Comparison of ENCODE assay signal across 8 cellular contexts in the genomic region with DNA sequence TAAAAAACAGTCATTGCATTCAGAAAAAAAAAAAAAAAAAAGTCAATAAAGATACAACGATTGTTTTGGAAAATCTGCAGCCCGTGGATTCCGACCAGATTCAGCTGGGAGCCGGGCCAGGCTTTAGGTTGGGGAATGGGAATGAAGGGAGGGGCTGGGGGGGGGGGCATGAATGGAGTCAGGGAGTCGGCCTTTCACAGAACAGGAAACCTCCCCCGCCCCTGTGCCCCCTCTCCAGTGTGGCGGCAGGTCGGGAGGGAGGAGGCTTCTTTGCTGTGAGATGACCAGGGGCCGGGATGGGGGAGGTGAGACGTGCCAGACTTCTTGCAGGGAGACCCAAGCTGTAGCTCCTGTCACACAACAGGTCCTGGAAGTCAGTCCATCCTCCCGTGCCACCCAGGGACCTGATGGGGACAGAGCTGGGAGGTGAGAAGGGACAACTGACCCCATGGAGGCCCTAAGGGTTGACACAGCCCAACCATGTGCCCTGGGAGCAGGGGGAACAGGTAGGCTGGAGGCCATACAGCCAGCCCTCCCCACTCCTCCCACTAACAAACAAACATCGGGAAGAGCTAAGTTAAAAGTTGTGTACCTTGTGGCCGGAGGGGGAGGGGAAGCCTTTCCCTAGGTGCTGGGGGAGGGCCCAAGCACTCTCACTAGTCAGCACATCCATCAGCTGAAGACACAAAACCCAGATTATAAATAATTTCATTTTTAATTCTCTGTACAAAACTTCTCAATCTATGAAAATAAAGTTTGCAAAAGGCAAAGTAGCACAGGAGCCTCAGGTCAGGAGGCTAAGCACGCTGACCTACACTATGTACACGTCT. TPM values are rescaled to one million over a fixed set of nuclear protein-coding genes. Genes with fewer than 3 reads are reported as not detected.
DNase-seq lines count a peak whose midpoint lies in the region; TF ChIP-seq lines count a peak whose summit lies in the region.

No MANE protein-coding gene starts in this region.

- TF ChIP-seq EP300 in neural cell (conservative IDR thresholded peaks at IDR 0.05; ENCODE audit: poor library complexity, severe bottlenecking): no peak

- no peaks in the 10 kb centered on the region for H3K9me2 ChIP-seq in neural cell (ENCODE audit: insufficient read depth, low read length)

- H3K27ac Mint-ChIP-seq in HFFc6: peak overlapping the region; percentile 26; the same call in 1 of the 2 replicates
- peak overlapping the region; percentile 48 to 90 (median 66) for H3K27ac Mint-ChIP-seq in brain

- H3K4me1 Mint-ChIP-seq in HFFc6 (ENCODE audit: low read depth): no peaks in the 10 kb centered on the region
- H3K4me1 Mint-ChIP-seq in brain: peaks cover 53% of the 10 kb centered on the region

- no peaks in the 10 kb centered on the region for H3K9me3 ChIP-seq in neural cell (ENCODE audit: low read length)

- H3K36me3 Mint-ChIP-seq in HFFc6 (ENCODE audit: low read depth): no peaks in the 10 kb centered on the region; the same call in 1 of the 2 replicates
- peaks cover 4% of the 10 kb centered on the region for H3K36me3 Mint-ChIP-seq in brain

- no peak overlapping the region for H3K4me3 ChIP-seq in neural cell (ENCODE audit: low read length)

- no peaks in the 10 kb centered on the region for H3K27me3 ChIP-seq in neural cell (ENCODE audit: insufficient read depth, low read depth, low read length)

- H4K20me1 ChIP-seq in neural cell (ENCODE audit: insufficient read depth): no peaks in the 10 kb centered on the region

- DNase-seq in HFFc6: no peak
- DNase-seq in NCI-H2107 (lab: John Stamatoyannopoulos, UW): no peak
- no peak for DNase-seq in NCI-H1930 (lab: John Stamatoyannopoulos, UW)
- no peak for DNase-seq in erythroblast (lab: John Stamatoyannopoulos, UW)
- no peak for DNase-seq in HUDEP-2 (lab: John Stamatoyannopoulos, UW; ENCODE audit: unreplicated experiment in 76 of 76)

- H3F3A ChIP-seq in neural cell (ENCODE audit: insufficient read depth, low read length, poor library complexity, severe bottlenecking): no peaks in the 10 kb centered on the region

- TF ChIP-seq CTCF in C4-2B (conservative IDR thresholded peaks at IDR 0.05) (no peak), HFFc6 (IDR thresholded peaks at IDR 0.05) (no peak), brain (conservative IDR thresholded peaks at IDR 0.05) (no peak), neural cell (IDR thresholded peaks at IDR 0.05; ENCODE audit: poor library complexity, severe bottlenecking) (no peak)

- H3K27ac ChIP-seq in C4-2B (peak overlapping the region; percentile 86), neural cell (ENCODE audit: low read length) (peak overlapping the region; percentile 39)

- H3K9me3 Mint-ChIP-seq in HFFc6 (no peaks in the 10 kb centered on the region; the same call in 1 of the 2 replicates), brain (no peaks in the 10 kb centered on the region)

- H3K4me2 ChIP-seq in neural cell (ENCODE audit: low read length): no peak overlapping the region

- H3K36me3 ChIP-seq in neural cell (ENCODE audit: insufficient read depth, low read length): no peaks in the 10 kb centered on the region

- TF ChIP-seq RAD21 in neural cell (conservative IDR thresholded peaks at IDR 0.05): no peak

- TF ChIP-seq POLR2A in erythroblast (IDR thresholded peaks at IDR 0.05; ENCODE audit: low read length): no peak

- no peak overlapping the region for H3K9ac ChIP-seq in neural cell (ENCODE audit: low read length)

- no peak overlapping the region for H2AFZ ChIP-seq in neural cell (ENCODE audit: low read depth, low read length)

- no peaks in the 10 kb centered on the region for H3K79me2 ChIP-seq in neural cell (replicated peaks; ENCODE audit: insufficient read depth, low read length)

- H3K4me3 Mint-ChIP-seq in HFFc6 (no peak overlapping the region), brain (peak overlapping the region in 1 of 5 experiments; percentile 48)

- peaks cover 29% of the 10 kb centered on the region for H3K27me3 Mint-ChIP-seq in HFFc6 (ENCODE audit: insufficient read depth)
- no peaks in the 10 kb centered on the region for H3K27me3 Mint-ChIP-seq in brain

TF ChIP-seq in neural cell, 6 proteins besides CTCF, POLR2A, EP300 and RAD21:
- TF ChIP-seq, protein P1, sequence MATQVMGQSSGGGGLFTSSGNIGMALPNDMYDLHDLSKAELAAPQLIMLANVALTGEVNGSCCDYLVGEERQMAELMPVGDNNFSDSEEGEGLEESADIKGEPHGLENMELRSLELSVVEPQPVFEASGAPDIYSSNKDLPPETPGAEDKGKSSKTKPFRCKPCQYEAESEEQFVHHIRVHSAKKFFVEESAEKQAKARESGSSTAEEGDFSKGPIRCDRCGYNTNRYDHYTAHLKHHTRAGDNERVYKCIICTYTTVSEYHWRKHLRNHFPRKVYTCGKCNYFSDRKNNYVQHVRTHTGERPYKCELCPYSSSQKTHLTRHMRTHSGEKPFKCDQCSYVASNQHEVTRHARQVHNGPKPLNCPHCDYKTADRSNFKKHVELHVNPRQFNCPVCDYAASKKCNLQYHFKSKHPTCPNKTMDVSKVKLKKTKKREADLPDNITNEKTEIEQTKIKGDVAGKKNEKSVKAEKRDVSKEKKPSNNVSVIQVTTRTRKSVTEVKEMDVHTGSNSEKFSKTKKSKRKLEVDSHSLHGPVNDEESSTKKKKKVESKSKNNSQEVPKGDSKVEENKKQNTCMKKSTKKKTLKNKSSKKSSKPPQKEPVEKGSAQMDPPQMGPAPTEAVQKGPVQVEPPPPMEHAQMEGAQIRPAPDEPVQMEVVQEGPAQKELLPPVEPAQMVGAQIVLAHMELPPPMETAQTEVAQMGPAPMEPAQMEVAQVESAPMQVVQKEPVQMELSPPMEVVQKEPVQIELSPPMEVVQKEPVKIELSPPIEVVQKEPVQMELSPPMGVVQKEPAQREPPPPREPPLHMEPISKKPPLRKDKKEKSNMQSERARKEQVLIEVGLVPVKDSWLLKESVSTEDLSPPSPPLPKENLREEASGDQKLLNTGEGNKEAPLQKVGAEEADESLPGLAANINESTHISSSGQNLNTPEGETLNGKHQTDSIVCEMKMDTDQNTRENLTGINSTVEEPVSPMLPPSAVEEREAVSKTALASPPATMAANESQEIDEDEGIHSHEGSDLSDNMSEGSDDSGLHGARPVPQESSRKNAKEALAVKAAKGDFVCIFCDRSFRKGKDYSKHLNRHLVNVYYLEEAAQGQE (IDR thresholded peaks at IDR 0.05; ENCODE audit: borderline replicate concordance): no peak
- TF ChIP-seq POLR2AphosphoS5 (IDR thresholded peaks at IDR 0.05) (no peak), TAF1 (IDR thresholded peaks at IDR 0.05; ENCODE audit: low read depth) (no peak), EZH2 (IDR thresholded peaks at IDR 0.05; ENCODE audit: borderline replicate concordance, insufficient read depth, low read length, poor library complexity, severe bottlenecking) (no peak), MXI1 (conservative IDR thresholded peaks at IDR 0.05; ENCODE audit: poor library complexity, severe bottlenecking) (no peak), SMC3 (conservative IDR thresholded peaks at IDR 0.05; ENCODE audit: poor library complexity) (no peak)

RNA-seq across cellular contexts. Expression of a gene that starts 25.2 kb away (rescaled TPM):
- 10 to 100 TPM; 34.9 to 51.7 (median 40.5) TPM for total RNA-seq in HFFc6 (2021; fragmentation: NEBNext Ultra II Directional; extraction: Animal tissue kit (Norgen Biotek cat#: 25700))
- polyA plus RNA-seq in brain (ENCODE audit: insufficient read depth, low read depth, low replicate concordance): 39.4 TPM
- polyA plus RNA-seq in neural cell: 22.5 and 25.9 TPM in 2 replicates
- 11.7 and 20.0 TPM in 2 replicates for polyA minus RNA-seq in neural cell
